23 cellular contexts compared by ENCODE assay signal in the genomic region with DNA sequence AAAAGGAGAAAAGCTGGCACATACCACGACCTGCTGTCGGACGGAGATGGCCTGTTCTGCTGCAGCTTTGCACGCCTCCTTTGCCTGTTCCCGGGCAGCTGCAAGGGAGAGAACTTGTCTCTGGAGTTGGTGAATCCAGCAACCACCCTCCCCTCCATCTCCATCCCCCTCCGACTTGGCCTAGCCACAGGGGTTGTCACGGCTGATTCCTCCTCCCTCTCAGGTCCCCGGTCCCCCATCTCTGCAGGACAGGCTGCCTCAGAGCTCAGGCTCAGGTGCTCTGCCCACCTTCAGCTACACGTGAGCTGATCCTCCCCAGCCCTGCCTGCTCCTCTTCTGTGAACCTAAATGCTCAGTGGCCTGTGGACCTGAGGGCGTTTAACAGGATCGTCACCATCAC.
A peak's percentile ranks its signal among the peaks of the same experiment; 100 is the strongest.
DNase-seq lines count a peak whose midpoint lies in the region; ATAC-seq and TF ChIP-seq lines count a peak whose summit lies in the region.
"Had no signal": no experiment of that assay in that cellular context is flagged by ENCODE, and none has a peak within 500 bp of the region (broad histone marks: within the 10 kb centered on the region; RNA-seq: fewer than 3 reads in every experiment).

No MANE protein-coding gene starts in this region.

- ATAC-seq in RWPE2 (ENCODE audit: low read depth) (no peak), HG02852 (IDR thresholded peaks at IDR 0.05; ENCODE audit: unreplicated experiment) (no peak)
- no peak for ATAC-seq in stimulated activated effector memory CD8-positive, alpha-beta T cell treated with anti-CD3 and anti-CD28 coated beads, Interleukin-12 subunit alpha, Interleukin-12 subunit beta, amount 100 ng/mL, for 72 hours
- ATAC-seq: activated naive CD4-positive, alpha-beta T cell treated with anti-CD3 and anti-CD28 coated beads, Interleukin-2, amount 50 U/mL, for 72 hours; heart left ventricle; left cardiac atrium had no signal

- no peak overlapping the region for H3K4me3 ChIP-seq in RWPE2 (ENCODE audit: severe bottlenecking)
- H3K4me3 ChIP-seq: GM23248, heart left ventricle, skin epidermis had no signal

- H3K9me3 Mint-ChIP-seq in stimulated activated effector memory CD8-positive, alpha-beta T cell treated with anti-CD3 and anti-CD28 coated beads, Interleukin-12 subunit alpha, Interleukin-12 subunit beta, amount 100 ng/mL, for 72 hours = no peaks in the 10 kb centered on the region
- H3K9me3 Mint-ChIP-seq: activated CD4-positive, alpha-beta memory T cell treated with anti-CD3 and anti-CD28 coated beads for 36 hours; activated naive CD4-positive, alpha-beta T cell treated with anti-CD3 and anti-CD28 coated beads, Interleukin-2, amount 50 U/mL, for 72 hours; T-helper 2 cell treated with Interferon-gamma antibody and Interleukin-4, amounts not matched to agents 5 μg/mL and 100 μg/mL, for 36 hours had no signal

- DNase-seq in activated CD8-positive, alpha-beta memory T cell treated with anti-CD3 and anti-CD28 coated beads, Interleukin-2, amount 50 U/mL, for 48 hours = peak; percentile 28
- DNase-seq in activated CD8-positive, alpha-beta memory T cell treated with anti-CD3 and anti-CD28 coated beads for 24 hours = no peak
- DNase-seq in RWPE2 (ENCODE audit: low spot score) = peak; percentile 41
- no peak for DNase-seq in stimulated activated effector memory CD8-positive, alpha-beta T cell treated with anti-CD3 and anti-CD28 coated beads, Interleukin-12 subunit alpha, Interleukin-12 subunit beta, amount 100 ng/mL, for 72 hours (ENCODE audit: low spot score in 2 of 2)
- no peak for DNase-seq in stimulated activated CD4-positive, alpha-beta T cell treated with anti-CD3 and anti-CD28 coated beads, Interleukin-1b, Interleukin-23, amount 100 ng/mL, for 48 hours
- DNase-seq in NCI-H187 treated with DMSO at 0.1 percent for 48 hours (lab: John Stamatoyannopoulos, UW) = no peak
- DNase-seq: activated CD4-positive, alpha-beta memory T cell treated with anti-CD3 and anti-CD28 coated beads for 36 hours; activated T-cell treated with anti-CD3 and anti-CD28 coated beads, Interleukin-2, amount 50 U/mL, for 1 hour; DMS79; effector CD4-positive, alpha-beta T cell; GM23248; heart left ventricle; left cardiac atrium; NCI-H2171; NCI-H526; SK-N-SH; stimulated activated CD4-positive, alpha-beta T cell treated with anti-CD3 and anti-CD28 coated beads, Interleukin-2, amount 100 ng/mL, for 24 hours had no signal

- peak overlapping the region; percentile 1 for H3K27ac Mint-ChIP-seq in stimulated activated effector memory CD8-positive, alpha-beta T cell treated with anti-CD3 and anti-CD28 coated beads, Interleukin-12 subunit alpha, Interleukin-12 subunit beta, amount 100 ng/mL, for 72 hours
- H3K27ac Mint-ChIP-seq: activated CD4-positive, alpha-beta memory T cell treated with anti-CD3 and anti-CD28 coated beads for 36 hours; T-helper 2 cell treated with Interferon-gamma antibody and Interleukin-4, amounts not matched to agents 5 μg/mL and 100 μg/mL, for 36 hours had no signal

- no peak for TF ChIP-seq CTCF in RWPE2 (IDR thresholded peaks at IDR 0.05; ENCODE audit: poor library complexity, severe bottlenecking)

- H3K27ac ChIP-seq in RWPE2 (ENCODE audit: poor library complexity, severe bottlenecking) (no peak overlapping the region), cingulate gyrus (ENCODE audit: low read depth, low read length) (peak overlapping the region; percentile 72)
- H3K27ac ChIP-seq: epithelial cell of prostate, GM23248, heart left ventricle, skin epidermis had no signal

- H3K4me1 ChIP-seq in RWPE2 (ENCODE audit: insufficient read depth, poor library complexity, severe bottlenecking) = no peaks in the 10 kb centered on the region
- H3K4me1 ChIP-seq: heart left ventricle had no signal

- H3K4me3 Mint-ChIP-seq in stimulated activated effector memory CD8-positive, alpha-beta T cell treated with anti-CD3 and anti-CD28 coated beads, Interleukin-12 subunit alpha, Interleukin-12 subunit beta, amount 100 ng/mL, for 72 hours = no peak overlapping the region
- H3K4me3 Mint-ChIP-seq: activated CD4-positive, alpha-beta memory T cell treated with anti-CD3 and anti-CD28 coated beads for 36 hours; T-helper 2 cell treated with Interferon-gamma antibody and Interleukin-4, amounts not matched to agents 5 μg/mL and 100 μg/mL, for 36 hours had no signal

- H3K27me3 ChIP-seq in RWPE2 (ENCODE audit: insufficient read depth, poor library complexity, severe bottlenecking) = no peaks in the 10 kb centered on the region
- H3K27me3 ChIP-seq: heart left ventricle had no signal

- H3K9me3 ChIP-seq in RWPE2 (ENCODE audit: severe bottlenecking) = no peaks in the 10 kb centered on the region
- H3K9me3 ChIP-seq: heart left ventricle, SK-N-SH had no signal

- peaks cover 100% of the 10 kb centered on the region for H3K36me3 Mint-ChIP-seq in stimulated activated effector memory CD8-positive, alpha-beta T cell treated with anti-CD3 and anti-CD28 coated beads, Interleukin-12 subunit alpha, Interleukin-12 subunit beta, amount 100 ng/mL, for 72 hours

- H3K4me1 Mint-ChIP-seq in stimulated activated effector memory CD8-positive, alpha-beta T cell treated with anti-CD3 and anti-CD28 coated beads, Interleukin-12 subunit alpha, Interleukin-12 subunit beta, amount 100 ng/mL, for 72 hours = peaks cover 17% of the 10 kb centered on the region

- H3K36me3 ChIP-seq in RWPE2 (ENCODE audit: low read depth) = peaks cover 92% of the 10 kb centered on the region

Comparison
In these comparisons a context has a peak if more than half of its experiments do, and no peak if none do; other contexts are left out.
1. DNase-seq: peak in activated CD8-positive, alpha-beta memory T cell treated with anti-CD3 and anti-CD28 coated beads, Interleukin-2, amount 50 U/mL, for 48 hours (single experiment) and RWPE2 (single experiment); none in activated CD8-positive, alpha-beta memory T cell treated with anti-CD3 and anti-CD28 coated beads for 24 hours (single experiment), stimulated activated effector memory CD8-positive, alpha-beta T cell treated with anti-CD3 and anti-CD28 coated beads, Interleukin-12 subunit alpha, Interleukin-12 subunit beta, amount 100 ng/mL, for 72 hours (0 of 2), stimulated activated CD4-positive, alpha-beta T cell treated with anti-CD3 and anti-CD28 coated beads, Interleukin-1b, Interleukin-23, amount 100 ng/mL, for 48 hours (single experiment) and NCI-H187 treated with DMSO at 0.1 percent for 48 hours (single experiment).